15 cellular contexts compared by ENCODE assay signal in genomic region chr11:93743316-93743715, GRCh38. TPM values are rescaled to one million over a fixed set of nuclear protein-coding genes. Genes with fewer than 3 reads are reported as not detected.
A peak's percentile ranks its signal among the peaks of the same experiment; 100 is the strongest.
DNase-seq lines count a peak whose midpoint lies in the region; ATAC-seq and TF ChIP-seq lines count a peak whose summit lies in the region.
"Had no signal": no experiment of that assay in that cellular context is flagged by ENCODE, and none has a peak within 500 bp of the region (broad histone marks: within the 10 kb centered on the region; RNA-seq: fewer than 3 reads in every experiment).

No MANE protein-coding gene starts in this region.

- no peaks in the 10 kb centered on the region for H3K27me3 ChIP-seq in BLaER1 treated with 17β-estradiol and CSF1 and Interleukin-3, amounts not matched to agents 10 nM and 100 nM
- H3K27me3 ChIP-seq in H9 (ENCODE audit: insufficient read depth, low read length) = no peaks in the 10 kb centered on the region
- H3K27me3 ChIP-seq: dorsolateral prefrontal cortex had no signal

- H3K79me2 ChIP-seq in H9 (ENCODE audit: insufficient read depth, low read length) = peaks cover 23% of the 10 kb centered on the region; the same call in 1 of the 2 replicates

- H3K4me3 Mint-ChIP-seq in H9 = peak overlapping the region; percentile 43 to 71; a peak in 3 of 5 replicates
- peak overlapping the region; percentile 33 to 98 (median 74) for H3K4me3 Mint-ChIP-seq in naive thymus-derived CD8-positive, alpha-beta T cell

- H3T11ph ChIP-seq in H9 (ENCODE audit: low read length) = no peak overlapping the region

- peaks cover 2% of the 10 kb centered on the region; the same call in 1 of the 2 replicates for H3K27me3 Mint-ChIP-seq in H9 (ENCODE audit: low read depth)
- H3K27me3 Mint-ChIP-seq in naive thymus-derived CD8-positive, alpha-beta T cell = no peaks in the 10 kb centered on the region

- H3K4me1 Mint-ChIP-seq in H9 = peaks cover 17 to 35% of the 10 kb centered on the region in 2 experiments
- peaks cover 17 to 60% (median 50%) of the 10 kb centered on the region in 4 donors for H3K4me1 Mint-ChIP-seq in naive thymus-derived CD8-positive, alpha-beta T cell

- peak overlapping the region in 1 of 3 experiments; percentile 51; a peak in 1 of 7 replicates for H3K27ac Mint-ChIP-seq in H9
- peak overlapping the region in 8 of 10 donors; percentile 51 to 100 (median 75) for H3K27ac Mint-ChIP-seq in naive thymus-derived CD8-positive, alpha-beta T cell

- H3K36me3 Mint-ChIP-seq in H9 (ENCODE audit: insufficient read depth in 1 of 3, low read depth in 3 of 3) = peaks cover 29 to 44% (median 30%) of the 10 kb centered on the region in 3 experiments
- H3K36me3 Mint-ChIP-seq in naive thymus-derived CD8-positive, alpha-beta T cell = peaks cover 0 to 38% (median 14%) of the 10 kb centered on the region in 3 donors

- H3K23ac ChIP-seq in H9 (ENCODE audit: insufficient read length, low read depth, low read length) = no peak overlapping the region

- in situ Hi-C loops in astrocyte of the spinal cord (cut with HindIII; ENCODE audit: low sequenced_read_pairs) = no loop called here

- no peak overlapping the region for H3K4me3 ChIP-seq in BLaER1 treated with 17β-estradiol and CSF1 and Interleukin-3, amounts not matched to agents 10 nM and 100 nM
- no peak overlapping the region for H3K4me3 ChIP-seq in astrocyte of the spinal cord (ENCODE audit: low read depth, low read length)

- peaks cover 21 to 37% (median 28%) of the 10 kb centered on the region in 10 experiments for H3K4me1 ChIP-seq in BLaER1 treated with 17β-estradiol and CSF1 and Interleukin-3, amounts not matched to agents 10 nM and 100 nM
- H3K4me1 ChIP-seq in H9 (ENCODE audit: insufficient read depth, low read length) = no peaks in the 10 kb centered on the region

- no CpG with 5 or more reads among the region's 21 CpGs for WGBS in H9 (ENCODE audit: extremely low coverage, insufficient read length, low lambda C conversion rate)

- no peak overlapping the region for H2BK20ac ChIP-seq in H9 (ENCODE audit: low read depth, low read length, poor library complexity, severe bottlenecking)

- POLR2A ChIA-PET in naive thymus-derived CD8-positive, alpha-beta T cell (lab: Charles Lee) = interaction anchor here (0.7 kb wide), 1 partner anchor 25 kb away, joined by 3 read pairs; no protein-coding TSS in a partner anchor

- peak overlapping the region in 2 of 11 experiments; percentile 97 to 99; a peak in 3 of 22 replicates for H3K27ac ChIP-seq in BLaER1 treated with 17β-estradiol and CSF1 and Interleukin-3, amounts not matched to agents 10 nM and 100 nM
- no peak overlapping the region for H3K27ac ChIP-seq in H9 (ENCODE audit: insufficient read length, low read depth, low read length)
- H3K27ac ChIP-seq: WERI-Rb-1 had no signal

- H2BK15ac ChIP-seq in H9 (ENCODE audit: low read depth, low read length) = no peak overlapping the region

- TF ChIP-seq CTCF in H9 (conservative IDR thresholded peaks at IDR 0.05) = no peak
- TF ChIP-seq CTCF in astrocyte of the spinal cord (IDR thresholded peaks at IDR 0.05; ENCODE audit: low read depth, low read length) = no peak

- no peak overlapping the region for H3K4ac ChIP-seq in H9 (ENCODE audit: low read depth, low read length)

- no peak overlapping the region for H4K91ac ChIP-seq in H9 (ENCODE audit: insufficient read length, low read depth, low read length)

- no peak overlapping the region for H2BK5ac ChIP-seq in H9 (ENCODE audit: insufficient read length, low read length)

- peaks cover 11% of the 10 kb centered on the region for H3K23me2 ChIP-seq in H9 (ENCODE audit: insufficient read length, low read depth, low read length, poor library complexity, severe bottlenecking)

- peak overlapping the region in 10 of 11 experiments; percentile 3 to 94 (median 82); a peak in 11 of 22 replicates for H3K4me2 ChIP-seq in BLaER1 treated with 17β-estradiol and CSF1 and Interleukin-3, amounts not matched to agents 10 nM and 100 nM
- H3K4me2 ChIP-seq in H9 (ENCODE audit: insufficient read depth, insufficient read length, low read length) = no peak overlapping the region

- H3K36me3 ChIP-seq in BLaER1 treated with 17β-estradiol and CSF1 and Interleukin-3, amounts not matched to agents 10 nM and 100 nM = peaks cover 22 to 37% (median 34%) of the 10 kb centered on the region in 11 experiments

- peaks cover 20 to 30% (median 23%) of the 10 kb centered on the region in 11 experiments for H4K20me1 ChIP-seq in BLaER1 treated with 17β-estradiol and CSF1 and Interleukin-3, amounts not matched to agents 10 nM and 100 nM
- H4K20me1 ChIP-seq in H9 (ENCODE audit: control insufficient read depth, insufficient read depth, insufficient read length) = no peaks in the 10 kb centered on the region

- no peak overlapping the region for H2AK5ac ChIP-seq in H9 (ENCODE audit: insufficient read length, low read length)

- ATAC-seq in naive thymus-derived CD8-positive, alpha-beta T cell = no peak
- no peak for ATAC-seq in HG02571 (IDR thresholded peaks at IDR 0.05; ENCODE audit: unreplicated experiment)
- no peak for ATAC-seq in HG03135 (IDR thresholded peaks at IDR 0.05; ENCODE audit: unreplicated experiment)
- ATAC-seq in GM18867 (IDR thresholded peaks at IDR 0.05; ENCODE audit: unreplicated experiment) = no peak
- no peak for ATAC-seq in GM19452 (IDR thresholded peaks at IDR 0.05; ENCODE audit: unreplicated experiment)

- H3K56ac ChIP-seq in H9 (ENCODE audit: insufficient read length, low read depth, low read length) = no peak overlapping the region

- DNase-seq in H9 = no peak
- peak; percentile 29 for DNase-seq in astrocyte of the spinal cord (ENCODE audit: low read depth, low spot score)
- DNase-seq in naive thymus-derived CD8-positive, alpha-beta T cell = no peak
- DNase-seq: dorsolateral prefrontal cortex; foreskin melanocyte; NCI-H526; SHP77; stimulated activated CD4-positive, alpha-beta T cell treated with anti-CD3 and anti-CD28 coated beads, Interleukin-1b, Interleukin-23, amount 100 ng/mL, for 48 hours; stimulated activated naive CD4-positive, alpha-beta T cell; WERI-Rb-1 had no signal

- peak overlapping the region in 3 of 11 experiments; percentile 18 to 95 (median 95); a peak in 1 of 22 replicates for H3K9ac ChIP-seq in BLaER1 treated with 17β-estradiol and CSF1 and Interleukin-3, amounts not matched to agents 10 nM and 100 nM
- no peak overlapping the region for H3K9ac ChIP-seq in H9 (ENCODE audit: extremely low read depth, insufficient read length, low read length)

- no peaks in the 10 kb centered on the region; a peak in 1 of 5 replicates for H3K9me3 Mint-ChIP-seq in H9
- H3K9me3 Mint-ChIP-seq in naive thymus-derived CD8-positive, alpha-beta T cell = no peaks in the 10 kb centered on the region

- no peaks in the 10 kb centered on the region for H3K79me1 ChIP-seq in H9 (ENCODE audit: insufficient read depth, low read depth, low read length, poor library complexity, severe bottlenecking)

- no peak overlapping the region for H2BK12ac ChIP-seq in H9 (ENCODE audit: insufficient read length, low read depth, low read length)

- no peak overlapping the region for H2BK120ac ChIP-seq in H9 (ENCODE audit: low read depth, low read length, poor library complexity, severe bottlenecking)

- no peak overlapping the region for H4K5ac ChIP-seq in H9 (ENCODE audit: insufficient read length, low read depth, low read length)

- no peak overlapping the region for H3K14ac ChIP-seq in H9 (ENCODE audit: insufficient read depth, low read length)

- no peak overlapping the region for H2AFZ ChIP-seq in H9 (ENCODE audit: low read length)

- no peak overlapping the region for H3K18ac ChIP-seq in H9 (ENCODE audit: insufficient read length, low read depth, low read length)

- H4K8ac ChIP-seq in H9 (replicated peaks; ENCODE audit: insufficient read length, low read depth, low read length) = no peak overlapping the region

- H3K9me3 ChIP-seq in BLaER1 treated with 17β-estradiol and CSF1 and Interleukin-3, amounts not matched to agents 10 nM and 100 nM (replicated peaks in 1 of 11) = no peaks in the 10 kb centered on the region
- H3K9me3 ChIP-seq in H9 (ENCODE audit: control insufficient read depth, low read depth, low read length) = no peaks in the 10 kb centered on the region

RNA-seq across cellular contexts. Expression of gene C11orf54, which starts 1.8 kb away (rescaled TPM):
- total RNA-seq in H9 (2021) = 16.1 and 18.0 TPM in 2 replicates
- total RNA-seq in naive thymus-derived CD8-positive, alpha-beta T cell = 10 to 100 TPM; 45.9 to 49.2 TPM
- polyA plus RNA-seq in naive thymus-derived CD8-positive, alpha-beta T cell = 10 to 100 TPM; 18.7 to 21.6 (median 19.4) TPM

RNA-seq across cellular contexts. Expression of gene TAF1D, which starts 2.0 kb away (rescaled TPM):
- total RNA-seq in H9 (2021) = 258 and 272 TPM in 2 replicates
- 100 to 1,000 TPM; 210 to 215 TPM for total RNA-seq in naive thymus-derived CD8-positive, alpha-beta T cell
- 10 to 100 TPM; 22.3 to 25.3 (median 22.4) TPM for polyA plus RNA-seq in naive thymus-derived CD8-positive, alpha-beta T cell

RNA-seq across cellular contexts. Expression of gene MED17, which starts 40.8 kb away (rescaled TPM):
- total RNA-seq in H9 (2021) = 38.3 and 43.3 TPM in 2 replicates
- 10 to 100 TPM; 61.7 to 62.2 TPM for total RNA-seq in naive thymus-derived CD8-positive, alpha-beta T cell
- polyA plus RNA-seq in naive thymus-derived CD8-positive, alpha-beta T cell = 10 to 100 TPM in 2 of 3 donors, 1 to 10 TPM in 1; 7.7 to 20.0 (median 17.1) TPM
